16 cellular contexts compared by ENCODE assay signal in the genomic region with DNA sequence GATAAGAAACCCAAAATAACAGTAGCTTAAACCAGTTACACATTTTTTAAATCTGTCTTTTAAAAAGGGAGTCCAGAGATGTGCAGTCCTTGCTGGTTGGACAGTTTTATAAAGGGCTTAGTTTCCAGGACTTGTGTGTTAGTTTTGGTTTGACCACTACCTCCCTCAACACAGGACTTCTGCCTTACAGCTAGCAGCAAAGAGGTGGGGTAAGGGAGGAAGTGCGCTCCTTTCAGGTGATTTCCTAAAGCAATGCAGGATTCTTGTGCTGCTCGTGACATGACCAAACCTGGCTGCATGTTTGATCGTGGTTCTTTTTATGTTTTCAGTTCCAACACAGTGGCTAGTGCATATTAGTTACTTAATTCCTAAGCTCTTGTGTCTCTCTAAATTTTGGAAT.
DNase-seq lines count a peak whose midpoint lies in the region; ATAC-seq and TF ChIP-seq lines count a peak whose summit lies in the region.
"Had no signal": no experiment of that assay in that cellular context is flagged by ENCODE, and none has a peak within 500 bp of the region (broad histone marks: within the 10 kb centered on the region; RNA-seq: fewer than 3 reads in every experiment).

No MANE protein-coding gene starts in this region.

- no peak overlapping the region for H2BK12ac ChIP-seq in neuronal stem cell (ENCODE audit: low read length)

- no peak overlapping the region for H3K27ac ChIP-seq in neuronal stem cell (replicated peaks; ENCODE audit: low read length)
- H3K27ac ChIP-seq: neutrophil, Peyer's patch, right atrium auricular region, upper lobe of right lung had no signal

- ATAC-seq in GM18508 (IDR thresholded peaks at IDR 0.05; ENCODE audit: insufficient read depth, unreplicated experiment) (peak; percentile 67), HG02981 (IDR thresholded peaks at IDR 0.05; ENCODE audit: unreplicated experiment) (peak; percentile 59), HG02970 (IDR thresholded peaks at IDR 0.05; ENCODE audit: low FRiP score, unreplicated experiment) (no peak)
- ATAC-seq: CD8-positive, alpha-beta T cell; upper lobe of right lung had no signal

- no peak overlapping the region for H3K23ac ChIP-seq in neuronal stem cell (ENCODE audit: low read depth, low read length, poor library complexity)

- no peaks in the 10 kb centered on the region for H3K79me1 ChIP-seq in neuronal stem cell (ENCODE audit: low read depth, low read length)

- H3K9ac ChIP-seq in neuronal stem cell (ENCODE audit: low read depth, low read length, poor library complexity): no peak overlapping the region

- no peak overlapping the region for H2AFZ ChIP-seq in neuronal stem cell (ENCODE audit: low read length)

- no peak overlapping the region for H2AK5ac ChIP-seq in neuronal stem cell (ENCODE audit: low read depth, low read length)

- DNase-seq in GM20000 (ENCODE audit: low spot score): peak; percentile 13
- DNase-seq in islet precursor cell: peak; percentile 67
- DNase-seq in neuronal stem cell (ENCODE audit: low spot score): no peak
- no peak for DNase-seq in AG08396 (ENCODE audit: low spot score)
- DNase-seq in hepatic stellate cell (ENCODE audit: low spot score): no peak
- DNase-seq: CD8-positive, alpha-beta T cell; DND-41; NCI-H146; NCI-H2171 treated with DMSO at 0.1 percent for 48 hours; Peyer's patch; upper lobe of right lung had no signal

- H2BK5ac ChIP-seq in neuronal stem cell (ENCODE audit: low read length): no peak overlapping the region

- no peak overlapping the region for H2BK120ac ChIP-seq in neuronal stem cell (ENCODE audit: low read depth, low read length)

- no peak overlapping the region for H3K14ac ChIP-seq in neuronal stem cell (ENCODE audit: low read length)

- no peak overlapping the region for H2BK15ac ChIP-seq in neuronal stem cell (ENCODE audit: low read length)

- no peaks in the 10 kb centered on the region for H3K36me3 ChIP-seq in neuronal stem cell (replicated peaks in 1 of 2; ENCODE audit: control insufficient read depth in 2 of 2, insufficient read depth in 2 of 2, low read length in 2 of 2)
- H3K36me3 ChIP-seq: neutrophil, Peyer's patch, right atrium auricular region, upper lobe of right lung had no signal

- H4K91ac ChIP-seq in neuronal stem cell (ENCODE audit: low read depth, low read length, poor library complexity): no peak overlapping the region

- H3K27me3 ChIP-seq in neuronal stem cell (ENCODE audit: control insufficient read depth in 3 of 3, insufficient read depth in 3 of 3, low read depth in 1 of 3, low read length in 3 of 3): no peaks in the 10 kb centered on the region
- H3K27me3 ChIP-seq: neutrophil, Peyer's patch, right atrium auricular region, upper lobe of right lung had no signal

- H3K4me2 ChIP-seq in neuronal stem cell (ENCODE audit: insufficient read depth, low read length, poor library complexity, severe bottlenecking): no peak overlapping the region

- H3K4me3 ChIP-seq in neuronal stem cell (ENCODE audit: low read length in 2 of 2): no peak overlapping the region
- H3K4me3 ChIP-seq: Peyer's patch, right atrium auricular region, upper lobe of right lung had no signal

- H3K18ac ChIP-seq in neuronal stem cell (ENCODE audit: low read length): no peak overlapping the region

- peaks cover 2 to 11% of the 10 kb centered on the region in 2 donors for H3K4me1 ChIP-seq in neuronal stem cell (ENCODE audit: control insufficient read depth in 2 of 2, insufficient read depth in 1 of 2, low read depth in 1 of 2, low read length in 2 of 2)
- H3K4me1 ChIP-seq: Peyer's patch, right atrium auricular region, upper lobe of right lung had no signal

- no peak overlapping the region for H4K8ac ChIP-seq in neuronal stem cell (ENCODE audit: low read depth, low read length)

- H3K9me3 ChIP-seq in neuronal stem cell (replicated peaks in 1 of 2; ENCODE audit: control insufficient read depth in 2 of 2, insufficient read depth in 1 of 2, low read depth in 1 of 2, low read length in 2 of 2): peaks cover 0 to 3% of the 10 kb centered on the region in 2 donors
- H3K9me3 ChIP-seq: neutrophil, Peyer's patch, right atrium auricular region, upper lobe of right lung had no signal

- TF ChIP-seq CTCF in GM20000 (IDR thresholded peaks at IDR 0.05; ENCODE audit: extremely low read depth, missing control alignments): no peak

- H3K4ac ChIP-seq in neuronal stem cell (ENCODE audit: low read length): no peak overlapping the region

- no CpG with 5 or more reads among the region's 3 CpGs for WGBS in neuronal stem cell (ENCODE audit: extremely low coverage in 2 of 2, insufficient read length in 2 of 2, insufficient replicate concordance in 1 of 2), 2 donors

Comparison
In these comparisons a context has a peak if more than half of its experiments do, and no peak if none do; other contexts are left out.
1. DNase-seq: peak in GM20000 (single experiment) and islet precursor cell (single experiment); none in neuronal stem cell (single experiment), AG08396 (single experiment) and hepatic stellate cell (single experiment).